Comparison of ENCODE assay signal across 19 cellular contexts in genomic region chr10:127364034-127364433, GRCh38.
DNase-seq lines count a peak whose midpoint lies in the region; ATAC-seq and TF ChIP-seq lines count a peak whose summit lies in the region.
"Had no signal": no experiment of that assay in that cellular context is flagged by ENCODE, and none has a peak within 500 bp of the region (broad histone marks: within the 10 kb centered on the region; RNA-seq: fewer than 3 reads in every experiment).

No MANE protein-coding gene starts in this region.

- H2AK5ac ChIP-seq in H9 (ENCODE audit: insufficient read length, low read length) (no peak overlapping the region), neuronal stem cell (ENCODE audit: low read depth, low read length) (no peak overlapping the region)

- H3K36me3 ChIP-seq in BLaER1 (no peaks in the 10 kb centered on the region), neuronal stem cell (replicated peaks in 1 of 2; ENCODE audit: control insufficient read depth in 2 of 2, insufficient read depth in 2 of 2, low read length in 2 of 2) (peaks cover 6 to 40% of the 10 kb centered on the region in 2 donors)
- H3K36me3 ChIP-seq: BE2C had no signal

- H3K4me1 ChIP-seq in BLaER1, result peaks cover 30% of the 10 kb centered on the region
- no peaks in the 10 kb centered on the region for H3K4me1 ChIP-seq in H9 (ENCODE audit: insufficient read depth, low read length)
- peaks cover 0 to 3% of the 10 kb centered on the region in 2 donors for H3K4me1 ChIP-seq in neuronal stem cell (ENCODE audit: control insufficient read depth in 2 of 2, insufficient read depth in 1 of 2, low read depth in 1 of 2, low read length in 2 of 2)
- H3K4me1 ChIP-seq: A549, BE2C, Caco-2 had no signal

- H3K36me3 Mint-ChIP-seq in H9 (ENCODE audit: insufficient read depth in 1 of 3, low read depth in 3 of 3), result peaks cover 3 to 6% (median 4%) of the 10 kb centered on the region in 3 experiments; a peak in 4 of 7 replicates
- H3K36me3 Mint-ChIP-seq: CD4-positive, CD25-positive, alpha-beta regulatory T cell; CD8-positive, alpha-beta T cell had no signal

- H3K4ac ChIP-seq in H9 (ENCODE audit: low read depth, low read length) (no peak overlapping the region), neuronal stem cell (ENCODE audit: low read length) (no peak overlapping the region)

- peaks cover 0 to 6% of the 10 kb centered on the region in 2 experiments; a peak in 3 of 4 replicates for H3K4me1 Mint-ChIP-seq in H9
- H3K4me1 Mint-ChIP-seq: CD4-positive, CD25-positive, alpha-beta regulatory T cell had no signal

- no peak overlapping the region for H3T11ph ChIP-seq in H9 (ENCODE audit: low read length)

- no peaks in the 10 kb centered on the region; the same call in 1 of the 2 replicates for H3K27me3 Mint-ChIP-seq in H9 (ENCODE audit: low read depth)
- H3K27me3 Mint-ChIP-seq: CD4-positive, CD25-positive, alpha-beta regulatory T cell had no signal

- peak overlapping the region; percentile 40; the same call in 1 of the 2 replicates for H3K14ac ChIP-seq in H9 (ENCODE audit: insufficient read depth, low read length)
- no peak overlapping the region for H3K14ac ChIP-seq in neuronal stem cell (ENCODE audit: low read length)

- H3K79me1 ChIP-seq in H9 (ENCODE audit: insufficient read depth, low read depth, low read length, poor library complexity, severe bottlenecking) (no peaks in the 10 kb centered on the region), neuronal stem cell (ENCODE audit: low read depth, low read length) (no peaks in the 10 kb centered on the region)

- no peak for ATAC-seq in HG03469 (IDR thresholded peaks at IDR 0.05; ENCODE audit: unreplicated experiment)
- ATAC-seq: A549; CD8-positive, alpha-beta T cell had no signal

- no peaks in the 10 kb centered on the region for H3K23me2 ChIP-seq in H9 (ENCODE audit: insufficient read length, low read depth, low read length, poor library complexity, severe bottlenecking)

- no CpG with 5 or more reads among the region's 11 CpGs for WGBS in H9 (ENCODE audit: extremely low coverage, insufficient read length, low lambda C conversion rate)
- no CpG with 5 or more reads among the region's 11 CpGs for WGBS in neuronal stem cell (ENCODE audit: extremely low coverage in 2 of 2, insufficient read length in 2 of 2, insufficient replicate concordance in 1 of 2), 2 donors

- H4K20me1 ChIP-seq in BLaER1, result no peaks in the 10 kb centered on the region
- H4K20me1 ChIP-seq in H9 (ENCODE audit: control insufficient read depth, insufficient read depth, insufficient read length), result no peaks in the 10 kb centered on the region

- no peak overlapping the region for H3K4me3 ChIP-seq in BLaER1
- no peak overlapping the region for H3K4me3 ChIP-seq in neuronal stem cell (ENCODE audit: low read length in 2 of 2)
- H3K4me3 ChIP-seq: A549 had no signal

- H2BK15ac ChIP-seq in H9 (ENCODE audit: low read depth, low read length) (no peak overlapping the region), neuronal stem cell (ENCODE audit: low read length) (no peak overlapping the region)

- H2AFZ ChIP-seq in H9 (ENCODE audit: low read length) (no peak overlapping the region), neuronal stem cell (ENCODE audit: low read length) (no peak overlapping the region)

- H4K91ac ChIP-seq in H9 (ENCODE audit: insufficient read length, low read depth, low read length), result no peak overlapping the region
- H4K91ac ChIP-seq in neuronal stem cell (ENCODE audit: low read depth, low read length, poor library complexity), result no peak overlapping the region

- H2BK12ac ChIP-seq in H9 (ENCODE audit: insufficient read length, low read depth, low read length) (no peak overlapping the region), neuronal stem cell (ENCODE audit: low read length) (no peak overlapping the region)

- H3K9me3 ChIP-seq in BLaER1, result no peaks in the 10 kb centered on the region
- no peaks in the 10 kb centered on the region for H3K9me3 ChIP-seq in H9 (ENCODE audit: control insufficient read depth, low read depth, low read length)
- H3K9me3 ChIP-seq in neuronal stem cell (replicated peaks in 1 of 2; ENCODE audit: control insufficient read depth in 2 of 2, insufficient read depth in 1 of 2, low read depth in 1 of 2, low read length in 2 of 2), result no peaks in the 10 kb centered on the region
- H3K9me3 ChIP-seq: A549, BE2C, Caco-2 had no signal

- no peaks in the 10 kb centered on the region for H3K9me3 Mint-ChIP-seq in H9
- H3K9me3 Mint-ChIP-seq: CD4-positive, CD25-positive, alpha-beta regulatory T cell; CD8-positive, alpha-beta T cell had no signal

- no peak for TF ChIP-seq CTCF in H9 (conservative IDR thresholded peaks at IDR 0.05)

- H3K23ac ChIP-seq in H9 (ENCODE audit: insufficient read length, low read depth, low read length) (no peak overlapping the region), neuronal stem cell (ENCODE audit: low read depth, low read length, poor library complexity) (no peak overlapping the region)

- no peak overlapping the region for H4K5ac ChIP-seq in H9 (ENCODE audit: insufficient read length, low read depth, low read length)

- H3K27ac ChIP-seq in BLaER1 (no peak overlapping the region), H9 (ENCODE audit: insufficient read length, low read depth, low read length) (no peak overlapping the region), neuronal stem cell (replicated peaks; ENCODE audit: low read length) (no peak overlapping the region)
- H3K27ac ChIP-seq: A549, C4-2B had no signal

- H3K9ac ChIP-seq in BLaER1, result no peak overlapping the region
- no peak overlapping the region for H3K9ac ChIP-seq in H9 (ENCODE audit: extremely low read depth, insufficient read length, low read length)
- no peak overlapping the region for H3K9ac ChIP-seq in neuronal stem cell (ENCODE audit: low read depth, low read length, poor library complexity)

- H3K4me2 ChIP-seq in BLaER1, result peak overlapping the region; percentile 22; the same call in 1 of the 2 replicates
- no peak overlapping the region for H3K4me2 ChIP-seq in H9 (ENCODE audit: insufficient read depth, insufficient read length, low read length)
- H3K4me2 ChIP-seq in neuronal stem cell (ENCODE audit: insufficient read depth, low read length, poor library complexity, severe bottlenecking), result no peak overlapping the region
- H3K4me2 ChIP-seq: A549 had no signal

- no peaks in the 10 kb centered on the region for H3K79me2 ChIP-seq in H9 (ENCODE audit: insufficient read depth, low read length)

- H3K18ac ChIP-seq in H9 (ENCODE audit: insufficient read length, low read depth, low read length) (no peak overlapping the region), neuronal stem cell (ENCODE audit: low read length) (peak overlapping the region; percentile 57)

- H3K4me3 Mint-ChIP-seq in H9, result no peak overlapping the region
- H3K4me3 Mint-ChIP-seq: CD4-positive, CD25-positive, alpha-beta regulatory T cell; CD8-positive, alpha-beta T cell had no signal

- H3K56ac ChIP-seq in H9 (ENCODE audit: insufficient read length, low read depth, low read length), result no peak overlapping the region

- no peak for DNase-seq in H9
- peak; percentile 39 to 71 for DNase-seq in dermis microvascular lymphatic vessel endothelial cell (ENCODE audit: low read depth in 2 of 2)
- DNase-seq in neuronal stem cell (ENCODE audit: low spot score), result no peak
- DNase-seq in NCI-H774 (lab: John Stamatoyannopoulos, UW), result no peak
- no peak for DNase-seq in DMS153 (lab: John Stamatoyannopoulos, UW)
- DNase-seq: 8988T; ACHN; AML-193; BE2C; Caco-2; CD4-positive, CD25-positive, alpha-beta regulatory T cell; CD8-positive, alpha-beta T cell; DND-41; GOT3; HCEC 1CT had no signal

- no peaks in the 10 kb centered on the region for H3K27me3 ChIP-seq in BLaER1
- no peaks in the 10 kb centered on the region for H3K27me3 ChIP-seq in H9 (ENCODE audit: insufficient read depth, low read length)
- H3K27me3 ChIP-seq in neuronal stem cell (ENCODE audit: control insufficient read depth in 3 of 3, insufficient read depth in 3 of 3, low read depth in 1 of 3, low read length in 3 of 3), result no peaks in the 10 kb centered on the region
- H3K27me3 ChIP-seq: BE2C had no signal

- peak overlapping the region in 1 of 3 experiments; percentile 70; a peak in 1 of 7 replicates for H3K27ac Mint-ChIP-seq in H9
- H3K27ac Mint-ChIP-seq: CD4-positive, CD25-positive, alpha-beta regulatory T cell; CD8-positive, alpha-beta T cell had no signal

- H2BK5ac ChIP-seq in H9 (ENCODE audit: insufficient read length, low read length), result no peak overlapping the region
- no peak overlapping the region for H2BK5ac ChIP-seq in neuronal stem cell (ENCODE audit: low read length)

- H2BK120ac ChIP-seq in H9 (ENCODE audit: low read depth, low read length, poor library complexity, severe bottlenecking) (no peak overlapping the region), neuronal stem cell (ENCODE audit: low read depth, low read length) (no peak overlapping the region)

- no peak overlapping the region for H2BK20ac ChIP-seq in H9 (ENCODE audit: low read depth, low read length, poor library complexity, severe bottlenecking)

- H4K8ac ChIP-seq in H9 (replicated peaks; ENCODE audit: insufficient read length, low read depth, low read length) (no peak overlapping the region), neuronal stem cell (ENCODE audit: low read depth, low read length) (no peak overlapping the region)

Comparison
In these comparisons a context has a peak if more than half of its experiments do, and no peak if none do; other contexts are left out.
1. DNase-seq: peak in dermis microvascular lymphatic vessel endothelial cell (2 of 2); none in H9 (single experiment), neuronal stem cell (single experiment), NCI-H774 (single experiment) and DMS153 (single experiment).